ENCODE assay signal across 8 cellular contexts in the genomic region with DNA sequence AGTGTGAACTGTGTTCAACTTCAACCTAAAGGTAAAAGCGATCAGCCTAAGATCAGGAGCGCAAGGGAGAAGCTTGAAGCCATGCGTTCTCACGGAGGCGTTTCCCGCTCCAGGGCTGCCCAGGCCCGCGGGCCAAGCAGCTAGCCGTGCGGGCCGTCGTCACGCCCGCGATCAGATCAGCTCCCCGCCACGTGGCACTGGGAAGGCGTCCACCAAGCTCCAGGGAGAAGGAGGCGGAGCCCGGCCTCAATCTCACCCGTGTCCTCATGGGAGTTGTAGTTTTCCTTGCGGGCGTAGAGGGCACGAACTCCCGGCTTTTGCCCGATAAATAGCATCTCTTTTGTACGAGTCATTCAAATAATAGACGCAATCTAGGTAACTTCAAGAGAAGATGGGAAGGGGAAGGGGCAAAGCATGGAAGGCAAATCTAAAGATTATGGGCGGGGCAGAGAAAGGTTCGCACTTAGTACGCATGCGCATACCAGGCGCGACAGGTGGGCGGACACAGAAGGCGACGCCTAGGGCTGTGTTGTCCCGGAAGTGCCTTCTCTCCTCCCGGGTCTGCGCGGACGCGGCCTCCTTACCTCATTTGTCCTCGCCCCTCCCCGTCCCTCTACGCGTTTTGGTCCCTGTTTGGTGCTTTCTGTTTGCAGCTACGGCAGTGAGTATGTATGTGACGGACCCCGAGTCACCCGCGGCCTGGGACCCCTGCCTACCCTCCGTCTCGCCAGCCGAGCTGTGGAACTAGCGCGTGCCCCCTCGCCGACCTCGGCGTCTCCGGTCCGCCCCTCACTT. TPM values are rescaled to one million over a fixed set of nuclear protein-coding genes. Genes with fewer than 3 reads are reported as not detected.
DNase-seq lines count a peak whose midpoint lies in the region; ATAC-seq and TF ChIP-seq lines count a peak whose summit lies in the region.

No MANE protein-coding gene starts in this region.

- no peak for TF ChIP-seq CTCF in lung (IDR thresholded peaks at IDR 0.05; ENCODE audit: control extremely low read depth, extremely low read depth)

- ATAC-seq in GM19468 (IDR thresholded peaks at IDR 0.05; ENCODE audit: extremely low read depth, unreplicated experiment) (peak; percentile 78), lung (ENCODE audit: insufficient read depth, low FRiP score) (peak; percentile 97)

- H3K27ac ChIP-seq in CD8-positive, alpha-beta memory T cell (ENCODE audit: low read depth, low read length): peak overlapping the region; percentile 96
- H3K27ac ChIP-seq in lung (ENCODE audit: low read depth in 1 of 2, low read length in 1 of 2): peak overlapping the region; percentile 88

- peak overlapping the region; percentile 94 to 99 (median 97) for H3K4me3 Mint-ChIP-seq in CD8-positive, alpha-beta memory T cell

- H3K9me3 ChIP-seq in CD8-positive, alpha-beta memory T cell (ENCODE audit: low read length): no peaks in the 10 kb centered on the region
- H3K9me3 ChIP-seq in lung (ENCODE audit: control insufficient read depth in 2 of 2, insufficient read depth in 1 of 2, low read length in 1 of 2): no peaks in the 10 kb centered on the region

- peaks cover 4 to 12% of the 10 kb centered on the region in 2 donors for H3K27me3 Mint-ChIP-seq in CD8-positive, alpha-beta memory T cell

- H3K4me3 ChIP-seq in CD8-positive, alpha-beta memory T cell (ENCODE audit: low read length): peak overlapping the region; percentile 53
- H3K4me3 ChIP-seq in lung: peak overlapping the region; percentile 80

- peaks cover 0 to 15% (median 0%) of the 10 kb centered on the region in 3 donors for H3K36me3 Mint-ChIP-seq in CD8-positive, alpha-beta memory T cell

- H3K27me3 ChIP-seq in CD8-positive, alpha-beta memory T cell (ENCODE audit: insufficient read depth, low read length, poor library complexity, severe bottlenecking): no peaks in the 10 kb centered on the region
- no peaks in the 10 kb centered on the region for H3K27me3 ChIP-seq in lung (ENCODE audit: control insufficient read depth, insufficient read depth)

- CTCF ChIA-PET in CD8-positive, alpha-beta memory T cell (lab: Charles Lee): interaction anchor here (1.2 to 2.6 kb wide), 4 partner anchors 40 to 250 kb away, joined by 3 to 10 read pairs (median 4); a partner anchor contains a TSS

- H3K4me1 Mint-ChIP-seq in CD8-positive, alpha-beta memory T cell: peaks cover 42 to 56% (median 54%) of the 10 kb centered on the region in 3 donors

- POLR2A ChIA-PET in CD8-positive, alpha-beta memory T cell (lab: Charles Lee): interaction anchor here (0.6 to 2.8 kb wide), 3 partner anchors 38 to 81 kb away, joined by 3 to 31 read pairs (median 3); a partner anchor contains a TSS

- H3K9me3 Mint-ChIP-seq in CD8-positive, alpha-beta memory T cell: no peaks in the 10 kb centered on the region

- WGBS in lung, 2 donors: 2% methylated on average over 63 of the region's 63 CpGs

- H3K36me3 ChIP-seq in CD8-positive, alpha-beta memory T cell (ENCODE audit: insufficient read depth, low read length): no peaks in the 10 kb centered on the region
- no peaks in the 10 kb centered on the region for H3K36me3 ChIP-seq in lung (ENCODE audit: control insufficient read depth in 2 of 2, insufficient read depth in 2 of 2, low read length in 2 of 2)

- peak overlapping the region; percentile 86 to 98 (median 98) for H3K27ac Mint-ChIP-seq in CD8-positive, alpha-beta memory T cell

- peaks cover 36% of the 10 kb centered on the region for H3K4me1 ChIP-seq in CD8-positive, alpha-beta memory T cell (ENCODE audit: insufficient read depth, low read length)
- no peaks in the 10 kb centered on the region for H3K4me1 ChIP-seq in lung (ENCODE audit: control insufficient read depth in 2 of 2, insufficient read depth in 2 of 2, low read length in 2 of 2)

- peak; percentile 86 to 97 (median 93) for DNase-seq in CD8-positive, alpha-beta memory T cell
- peak; percentile 91 for DNase-seq in HS-5 (ENCODE audit: low read depth)
- peak; percentile 57 for DNase-seq in NK-92 (lab: John Stamatoyannopoulos, UW; ENCODE audit: unreplicated experiment)
- peak; percentile 94 for DNase-seq in activated CD8-positive, alpha-beta memory T cell treated with anti-CD3 and anti-CD28 coated beads for 24 hours
- DNase-seq in effector CD8-positive, alpha-beta T cell (lab: John Stamatoyannopoulos, UW): peak; percentile 89
- DNase-seq in lung (ENCODE audit: low spot score): peak; percentile 93
- DNase-seq in stimulated activated CD4-positive, alpha-beta T cell treated with anti-CD3 and anti-CD28 coated beads, TNF-alpha, amount 100 ng/mL, for 24 hours (ENCODE audit: low read depth in 3 of 3): peak; percentile 80 to 90 (median 90)

RNA-seq across cellular contexts. Expression of a gene that starts 40.8 kb away (rescaled TPM):
- total RNA-seq in CD8-positive, alpha-beta memory T cell: 10 to 100 TPM; 25.6 to 27.1 TPM
- polyA plus RNA-seq in CD8-positive, alpha-beta memory T cell: 35.2 TPM
- total RNA-seq in lung: 10 to 100 TPM; 15.1 to 28.0 TPM
- polyA plus RNA-seq in lung: 10 to 100 TPM in 1 of 2 donors, 1 to 10 TPM in 1; 7.7 to 10.1 TPM

RNA-seq across cellular contexts. Expression of a gene that starts 45.5 kb away (rescaled TPM):
- under 1 TPM; 0.18 to 0.29 TPM for total RNA-seq in CD8-positive, alpha-beta memory T cell
- polyA plus RNA-seq in CD8-positive, alpha-beta memory T cell: not detected
- 1 to 10 TPM in 1 of 2 donors, under 1 TPM in 1; 0.34 to 2.3 TPM for total RNA-seq in lung
- under 1 TPM; 0.08 to 0.47 TPM for polyA plus RNA-seq in lung

Comparison
In these comparisons a context has a peak if more than half of its experiments do, and no peak if none do; other contexts are left out.
1. Peak in every context shown above with its lines: DNase-seq, ATAC-seq, H3K4me3 ChIP-seq and H3K27ac ChIP-seq.